9 cellular contexts compared by ENCODE assay signal in the genomic region with DNA sequence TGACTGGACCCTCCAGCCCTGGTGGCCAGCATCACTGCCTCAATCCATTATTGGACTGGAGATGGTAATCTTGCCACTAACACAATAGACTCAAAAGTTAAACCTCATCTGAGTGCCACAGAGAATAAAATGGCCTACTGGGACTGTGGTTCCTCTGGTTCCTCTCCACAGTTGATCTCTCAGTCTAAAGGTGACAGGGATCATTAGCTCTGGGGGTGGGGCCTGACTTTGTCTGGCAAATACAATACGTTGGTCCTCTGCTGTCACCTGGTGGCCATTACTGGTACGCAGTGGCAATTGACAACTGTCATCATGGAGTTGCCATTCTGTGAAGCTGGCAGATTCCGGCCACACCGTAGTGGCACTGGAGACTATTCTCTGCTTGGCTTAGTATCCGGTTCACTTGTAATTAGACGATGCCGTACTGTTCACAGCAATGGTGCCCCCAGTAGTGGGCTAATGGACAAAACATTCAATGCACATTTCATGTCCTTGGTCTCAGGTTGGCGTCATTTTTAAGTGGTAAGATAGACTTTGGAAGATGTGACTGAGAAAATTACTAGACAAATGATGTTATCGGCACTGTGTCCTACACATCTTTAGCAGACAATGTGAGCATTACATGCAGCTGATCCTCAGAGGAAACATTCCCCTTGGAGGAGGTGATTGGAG. TPM values are rescaled to one million over a fixed set of nuclear protein-coding genes. Genes with fewer than 3 reads are reported as not detected.
A peak's percentile ranks its signal among the peaks of the same experiment; 100 is the strongest.
DNase-seq lines count a peak whose midpoint lies in the region; ATAC-seq, FAIRE-seq and TF ChIP-seq lines count a peak whose summit lies in the region.
"Had no signal": no experiment of that assay in that cellular context is flagged by ENCODE, and none has a peak within 500 bp of the region (broad histone marks: within the 10 kb centered on the region; RNA-seq: fewer than 3 reads in every experiment).

No MANE protein-coding gene starts in this region.

- peak; percentile 93 for ATAC-seq in HG03280 (IDR thresholded peaks at IDR 0.05; ENCODE audit: unreplicated experiment)
- peak; percentile 93 for ATAC-seq in activated CD4-positive, alpha-beta T cell treated with anti-CD3 and anti-CD28 coated beads for 36 hours

- H3K9me3 Mint-ChIP-seq in activated CD4-positive, alpha-beta T cell treated with anti-CD3 and anti-CD28 coated beads for 36 hours (ENCODE audit: low read depth) = no peaks in the 10 kb centered on the region

- FAIRE-seq in GM19239 (lab: Jason Lieb, UNC) (peak; percentile 95), colon (lab: Jason Lieb, UNC) (peak; percentile 5)

- peaks cover 0 to 3% (median 2%) of the 10 kb centered on the region in 4 donors for H3K4me1 ChIP-seq in liver (ENCODE audit: control insufficient read depth in 4 of 4, insufficient read depth in 4 of 4, low read length in 3 of 4)

- H3K4me3 ChIP-seq in BJ (ENCODE audit: low read depth, low read length) = no peak overlapping the region
- no peak overlapping the region for H3K4me3 ChIP-seq in liver (ENCODE audit: low read depth in 1 of 3, low read length in 3 of 3)

- H3K27me3 ChIP-seq in BJ (ENCODE audit: control insufficient read depth, insufficient read depth, low read length) (peaks cover 3% of the 10 kb centered on the region), liver (ENCODE audit: control insufficient read depth in 4 of 4, insufficient read depth in 4 of 4, low read length in 3 of 4) (no peaks in the 10 kb centered on the region)

- POLR2A ChIA-PET in BJ (lab: Charles Lee) = no interaction called here
- POLR2A ChIA-PET in activated CD4-positive, alpha-beta T cell treated with anti-CD3 and anti-CD28 coated beads for 36 hours (lab: Charles Lee) = interaction anchor here (0.6 kb wide), 1 partner anchor 151 kb away, joined by 3 read pairs; no protein-coding TSS in a partner anchor

- DNase-seq in BJ (ENCODE audit: low read depth) (no peak), GM19239 (ENCODE audit: insufficient read length, low spot score) (peak; percentile 71), NCI-H345 treated with DMSO at 0.1 percent for 48 hours (lab: John Stamatoyannopoulos, UW; ENCODE audit: unreplicated experiment) (peak; percentile 33)
- peak; percentile 92 for DNase-seq in activated CD4-positive, alpha-beta T cell treated with anti-CD3 and anti-CD28 coated beads for 36 hours
- peak; percentile 57 for DNase-seq in stimulated activated CD8-positive, alpha-beta memory T cell treated with anti-CD3 and anti-CD28 coated beads, Interleukin-12 subunit alpha, Interleukin-12 subunit beta, amount 100 ng/mL, for 1 hour (ENCODE audit: low read depth)

- H3K27me3 Mint-ChIP-seq in activated CD4-positive, alpha-beta T cell treated with anti-CD3 and anti-CD28 coated beads for 36 hours = no peaks in the 10 kb centered on the region

- no peaks in the 10 kb centered on the region for H3K9me3 ChIP-seq in liver (ENCODE audit: control insufficient read depth in 4 of 4, low read length in 3 of 4)

- 46% methylated on average over 9 of the region's 9 CpGs for WGBS in liver

- H3K4me1 Mint-ChIP-seq in activated CD4-positive, alpha-beta T cell treated with anti-CD3 and anti-CD28 coated beads for 36 hours = peaks cover 5% of the 10 kb centered on the region

- H3K27ac ChIP-seq in liver (ENCODE audit: low read depth in 1 of 2, low read length in 2 of 2) = no peak overlapping the region

- no peak overlapping the region for H3K9ac ChIP-seq in liver (ENCODE audit: low read depth in 1 of 2, low read length in 2 of 2)

- H3K4me3 Mint-ChIP-seq in activated CD4-positive, alpha-beta T cell treated with anti-CD3 and anti-CD28 coated beads for 36 hours = no peak overlapping the region
- H3K4me3 Mint-ChIP-seq: IgD-negative memory B cell had no signal

- peak; percentile 99 for TF ChIP-seq RAD21 in liver (IDR thresholded peaks at IDR 0.05)

- H3K36me3 ChIP-seq in BJ (ENCODE audit: control insufficient read depth, insufficient read depth, low read length) (no peaks in the 10 kb centered on the region), liver (ENCODE audit: control insufficient read depth in 4 of 4, insufficient read depth in 3 of 4, low read depth in 1 of 4, low read length in 3 of 4) (no peaks in the 10 kb centered on the region)

- TF ChIP-seq CTCF in BJ (IDR thresholded peaks at IDR 0.05; ENCODE audit: insufficient read depth, low read depth, low read length) (peak; percentile 98), liver (IDR thresholded peaks at IDR 0.05; ENCODE audit: low read depth, low read length, missing input control) (peak; percentile 97)

- CTCF ChIA-PET in BJ (lab: Yijun Ruan, JAX) = interaction anchor here (0.6 to 4.6 kb wide), 48 partner anchors 8 to 485 kb away, joined by 3 to 192 read pairs (median 5); a partner anchor contains a TSS
- CTCF ChIA-PET in activated CD4-positive, alpha-beta T cell treated with anti-CD3 and anti-CD28 coated beads for 36 hours (lab: Charles Lee) = interaction anchor here (0.5 to 3.0 kb wide), 40 partner anchors 8 to 1962 kb away, joined by 3 to 72 read pairs (median 4); a partner anchor contains a TSS

- no peak overlapping the region for H3K27ac Mint-ChIP-seq in activated CD4-positive, alpha-beta T cell treated with anti-CD3 and anti-CD28 coated beads for 36 hours

- intact Hi-C loops in activated CD4-positive, alpha-beta T cell treated with anti-CD3 and anti-CD28 coated beads for 36 hours (cut with DNase I, micrococcal nuclease) = loop anchor here (1.0 to 2.0 kb wide), 6 partner anchors 44 to 725 kb away; no protein-coding TSS in a partner anchor

- no peaks in the 10 kb centered on the region for H3K36me3 Mint-ChIP-seq in activated CD4-positive, alpha-beta T cell treated with anti-CD3 and anti-CD28 coated beads for 36 hours (ENCODE audit: low read depth)

TF ChIP-seq in liver, 16 proteins besides CTCF, POLR2A, EP300 and RAD21 (continues in another document):
- TF ChIP-seq TAF1 (conservative IDR thresholded peaks at IDR 0.05) (no peak), YY1 (IDR thresholded peaks at IDR 0.05) (peak; percentile 68), EGR1 (IDR thresholded peaks at IDR 0.05; ENCODE audit: low read depth in 2 of 2) (no peak), JUND (IDR thresholded peaks at IDR 0.05) (no peak), HNF4G (IDR thresholded peaks at IDR 0.05) (no peak), HNF4A (conservative IDR thresholded peaks at IDR 0.05) (peak; percentile 62 to 83), NR2F2 (IDR thresholded peaks at IDR 0.05) (peak; percentile 92), FOXA1 (IDR thresholded peaks at IDR 0.05) (peak; percentile 45)
- TF ChIP-seq, protein P1, sequence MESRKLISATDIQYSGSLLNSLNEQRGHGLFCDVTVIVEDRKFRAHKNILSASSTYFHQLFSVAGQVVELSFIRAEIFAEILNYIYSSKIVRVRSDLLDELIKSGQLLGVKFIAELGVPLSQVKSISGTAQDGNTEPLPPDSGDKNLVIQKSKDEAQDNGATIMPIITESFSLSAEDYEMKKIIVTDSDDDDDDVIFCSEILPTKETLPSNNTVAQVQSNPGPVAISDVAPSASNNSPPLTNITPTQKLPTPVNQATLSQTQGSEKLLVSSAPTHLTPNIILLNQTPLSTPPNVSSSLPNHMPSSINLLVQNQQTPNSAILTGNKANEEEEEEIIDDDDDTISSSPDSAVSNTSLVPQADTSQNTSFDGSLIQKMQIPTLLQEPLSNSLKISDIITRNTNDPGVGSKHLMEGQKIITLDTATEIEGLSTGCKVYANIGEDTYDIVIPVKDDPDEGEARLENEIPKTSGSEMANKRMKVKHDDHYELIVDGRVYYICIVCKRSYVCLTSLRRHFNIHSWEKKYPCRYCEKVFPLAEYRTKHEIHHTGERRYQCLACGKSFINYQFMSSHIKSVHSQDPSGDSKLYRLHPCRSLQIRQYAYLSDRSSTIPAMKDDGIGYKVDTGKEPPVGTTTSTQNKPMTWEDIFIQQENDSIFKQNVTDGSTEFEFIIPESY (IDR thresholded peaks at IDR 0.05) = no peak
- TF ChIP-seq, protein P2, sequence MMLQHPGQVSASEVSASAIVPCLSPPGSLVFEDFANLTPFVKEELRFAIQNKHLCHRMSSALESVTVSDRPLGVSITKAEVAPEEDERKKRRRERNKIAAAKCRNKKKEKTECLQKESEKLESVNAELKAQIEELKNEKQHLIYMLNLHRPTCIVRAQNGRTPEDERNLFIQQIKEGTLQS (IDR thresholded peaks at IDR 0.05) = no peak
- TF ChIP-seq, protein P3, sequence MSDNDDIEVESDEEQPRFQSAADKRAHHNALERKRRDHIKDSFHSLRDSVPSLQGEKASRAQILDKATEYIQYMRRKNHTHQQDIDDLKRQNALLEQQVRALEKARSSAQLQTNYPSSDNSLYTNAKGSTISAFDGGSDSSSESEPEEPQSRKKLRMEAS (IDR thresholded peaks at IDR 0.05) = no peak

RNA-seq across cellular contexts. Expression of a gene that starts 6.7 kb away (rescaled TPM):
- polyA plus RNA-seq in BJ (2011; rRNA removed) (not detected in 2 replicates), liver (under 1 TPM; 0.14 to 0.60 TPM)
- not detected in 2 replicates for polyA minus RNA-seq in BJ (2011; rRNA and poly(A)+ RNA removed)
- 1 to 10 TPM; 2.5 to 3.2 TPM for total RNA-seq in activated CD4-positive, alpha-beta T cell treated with anti-CD3 and anti-CD28 coated beads for 36 hours
- total RNA-seq in liver = under 1 TPM in 1 of 2 donors, not detected in 1; 0.25 TPM

RNA-seq across cellular contexts. Expression of a gene that starts 17.8 kb away (rescaled TPM):
- polyA plus RNA-seq in BJ (2011; rRNA removed) = not detected in 2 replicates
- not detected in 2 replicates for polyA minus RNA-seq in BJ (2011; rRNA and poly(A)+ RNA removed)
- not detected for total RNA-seq in activated CD4-positive, alpha-beta T cell treated with anti-CD3 and anti-CD28 coated beads for 36 hours
- not detected for total RNA-seq in liver
- not detected for polyA plus RNA-seq in liver
- polyA plus RNA-seq: IgD-negative memory B cell had no signal
